ENCODE assay signal across 14 cellular contexts in the genomic region with DNA sequence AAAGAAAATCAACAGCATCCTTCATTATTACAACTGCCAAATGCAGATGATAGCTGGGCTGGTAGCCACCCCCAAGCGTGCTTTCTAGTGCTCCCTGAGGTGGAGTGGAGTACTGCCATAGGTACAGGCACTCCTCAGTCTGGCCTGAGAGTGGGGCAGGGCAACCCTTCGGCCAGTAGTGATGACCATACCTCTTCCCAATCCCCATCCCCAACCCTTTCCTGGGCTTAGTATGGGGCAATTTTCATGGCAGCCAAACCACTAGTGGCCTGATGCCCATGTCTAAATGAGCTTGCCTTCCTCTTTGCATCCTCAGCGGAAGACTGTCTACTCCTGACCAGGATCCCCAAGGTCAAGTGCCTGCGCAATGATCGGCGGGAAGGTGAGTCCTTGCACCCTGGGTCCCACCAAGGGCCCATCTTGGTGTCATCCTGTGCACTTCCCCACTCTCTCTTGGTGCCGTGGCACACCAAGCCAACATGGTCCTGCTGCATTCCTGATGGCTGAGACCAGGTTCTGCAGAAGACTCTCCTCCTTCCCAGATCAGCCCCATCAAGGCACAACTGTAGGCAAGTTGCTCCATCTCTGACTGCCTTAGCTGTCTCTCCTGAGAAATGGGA.
DNase-seq lines count a peak whose midpoint lies in the region; ATAC-seq and TF ChIP-seq lines count a peak whose summit lies in the region.
"Had no signal": no experiment of that assay in that cellular context is flagged by ENCODE, and none has a peak within 500 bp of the region (broad histone marks: within the 10 kb centered on the region; RNA-seq: fewer than 3 reads in every experiment).

No MANE protein-coding gene starts in this region.

- no peaks in the 10 kb centered on the region for H4K20me1 ChIP-seq in smooth muscle cell (ENCODE audit: low read depth)

- H3K4me3 Mint-ChIP-seq in activated naive CD8-positive, alpha-beta T cell treated with anti-CD3 and anti-CD28 coated beads, Interleukin-2, amount 10 ng/mL, durations not matched to agents 7 days and 5 days = no peak overlapping the region
- H3K4me3 Mint-ChIP-seq in activated naive CD8-positive, alpha-beta T cell treated with anti-CD3 and anti-CD28 coated beads, Interleukin-2, amount 50 U/mL, for 24 hours = no peak overlapping the region
- H3K4me3 Mint-ChIP-seq: memory B cell had no signal

- H2AFZ ChIP-seq in smooth muscle cell (ENCODE audit: low read depth) = no peak overlapping the region
- H2AFZ ChIP-seq in mesenchymal stem cell (ENCODE audit: low read depth, low read length) = no peak overlapping the region

- H3K4me3 ChIP-seq in fibroblast of the aortic adventitia (ENCODE audit: low read depth, low read length) (no peak overlapping the region), uterus (no peak overlapping the region), smooth muscle cell (no peak overlapping the region), mesenchymal stem cell (ENCODE audit: insufficient read depth in 1 of 2, low read depth in 1 of 2, low read length in 2 of 2) (no peak overlapping the region)
- H3K4me3 ChIP-seq: esophagus squamous epithelium, upper lobe of left lung had no signal

- ATAC-seq in activated naive CD8-positive, alpha-beta T cell treated with anti-CD3 and anti-CD28 coated beads, Interleukin-2, amount 10 ng/mL, durations not matched to agents 7 days and 5 days (ENCODE audit: low read depth) = no peak
- ATAC-seq in activated naive CD8-positive, alpha-beta T cell treated with anti-CD3 and anti-CD28 coated beads, Interleukin-2, amount 50 U/mL, for 24 hours = no peak
- no peak for ATAC-seq in GM19351 (IDR thresholded peaks at IDR 0.05; ENCODE audit: unreplicated experiment)

- no peaks in the 10 kb centered on the region for H3K9me3 Mint-ChIP-seq in activated naive CD8-positive, alpha-beta T cell treated with anti-CD3 and anti-CD28 coated beads, Interleukin-2, amount 10 ng/mL, durations not matched to agents 7 days and 5 days
- no peaks in the 10 kb centered on the region for H3K9me3 Mint-ChIP-seq in activated naive CD8-positive, alpha-beta T cell treated with anti-CD3 and anti-CD28 coated beads, Interleukin-2, amount 50 U/mL, for 24 hours
- H3K9me3 Mint-ChIP-seq: memory B cell had no signal

- TF ChIP-seq POLR2A in uterus (IDR thresholded peaks at IDR 0.05) = no peak

- no peaks in the 10 kb centered on the region for H3K79me2 ChIP-seq in smooth muscle cell (ENCODE audit: low read depth)

- H3K36me3 Mint-ChIP-seq in activated naive CD8-positive, alpha-beta T cell treated with anti-CD3 and anti-CD28 coated beads, Interleukin-2, amount 10 ng/mL, durations not matched to agents 7 days and 5 days = no peaks in the 10 kb centered on the region
- H3K36me3 Mint-ChIP-seq in activated naive CD8-positive, alpha-beta T cell treated with anti-CD3 and anti-CD28 coated beads, Interleukin-2, amount 50 U/mL, for 24 hours (ENCODE audit: low read depth) = no peaks in the 10 kb centered on the region
- H3K36me3 Mint-ChIP-seq: memory B cell had no signal

- no peaks in the 10 kb centered on the region for H3K4me1 Mint-ChIP-seq in activated naive CD8-positive, alpha-beta T cell treated with anti-CD3 and anti-CD28 coated beads, Interleukin-2, amount 10 ng/mL, durations not matched to agents 7 days and 5 days
- H3K4me1 Mint-ChIP-seq in activated naive CD8-positive, alpha-beta T cell treated with anti-CD3 and anti-CD28 coated beads, Interleukin-2, amount 50 U/mL, for 24 hours = no peaks in the 10 kb centered on the region
- H3K4me1 Mint-ChIP-seq: memory B cell had no signal

- H3K14ac ChIP-seq in mesenchymal stem cell (ENCODE audit: low read length in 2 of 2) = no peak overlapping the region

- H3K9ac ChIP-seq in smooth muscle cell (ENCODE audit: low read depth) = no peak overlapping the region
- H3K9ac ChIP-seq in mesenchymal stem cell (ENCODE audit: low read length) = no peak overlapping the region

- no peak overlapping the region for H3K4me2 ChIP-seq in smooth muscle cell
- H3K4me2 ChIP-seq in mesenchymal stem cell (ENCODE audit: low read length, poor library complexity, severe bottlenecking) = no peak overlapping the region

- no peak overlapping the region for H2BK120ac ChIP-seq in mesenchymal stem cell (ENCODE audit: low read depth, low read length)

- peaks cover 4% of the 10 kb centered on the region for H3K27me3 Mint-ChIP-seq in activated naive CD8-positive, alpha-beta T cell treated with anti-CD3 and anti-CD28 coated beads, Interleukin-2, amount 10 ng/mL, durations not matched to agents 7 days and 5 days
- no peaks in the 10 kb centered on the region for H3K27me3 Mint-ChIP-seq in activated naive CD8-positive, alpha-beta T cell treated with anti-CD3 and anti-CD28 coated beads, Interleukin-2, amount 50 U/mL, for 24 hours

- no peaks in the 10 kb centered on the region for H3K9me3 ChIP-seq in uterus
- H3K9me3 ChIP-seq in smooth muscle cell (replicated peaks; ENCODE audit: low read depth) = no peaks in the 10 kb centered on the region
- H3K9me3 ChIP-seq in mesenchymal stem cell (ENCODE audit: control insufficient read depth, low read length) = no peaks in the 10 kb centered on the region
- H3K9me3 ChIP-seq: esophagus squamous epithelium, upper lobe of left lung had no signal

- H3K4ac ChIP-seq in mesenchymal stem cell (ENCODE audit: low read depth in 1 of 2, low read length in 2 of 2) = no peak overlapping the region

- peak; percentile 14 for DNase-seq in activated naive CD8-positive, alpha-beta T cell treated with anti-CD3 and anti-CD28 coated beads, Interleukin-2, amount 10 ng/mL, durations not matched to agents 7 days and 5 days
- DNase-seq in activated naive CD8-positive, alpha-beta T cell treated with anti-CD3 and anti-CD28 coated beads, Interleukin-2, amount 50 U/mL, for 24 hours = no peak
- DNase-seq in OCI-M1 (lab: John Stamatoyannopoulos, UW) = peak; percentile 5
- no peak for DNase-seq in fibroblast of the aortic adventitia (ENCODE audit: low read depth)
- DNase-seq in uterus = peak; percentile 5 to 7
- DNase-seq in smooth muscle cell (lab: John Stamatoyannopoulos, UW; ENCODE audit: unreplicated experiment) = no peak
- no peak for DNase-seq in mesenchymal stem cell
- DNase-seq: DMS79, esophagus squamous epithelium, NCI-H1417 treated with DMSO at 0.1 percent for 48 hours, SHP77, upper lobe of left lung had no signal

- no peaks in the 10 kb centered on the region for H3K27me3 ChIP-seq in uterus
- H3K27me3 ChIP-seq in smooth muscle cell (ENCODE audit: low read depth) = no peaks in the 10 kb centered on the region
- H3K27me3 ChIP-seq in mesenchymal stem cell (ENCODE audit: control insufficient read depth in 1 of 2, insufficient read depth in 1 of 2, low read length in 2 of 2) = peaks cover 0 to 25% of the 10 kb centered on the region in 2 experiments
- H3K27me3 ChIP-seq: upper lobe of left lung had no signal

- no peak overlapping the region for H2BK12ac ChIP-seq in mesenchymal stem cell (ENCODE audit: low read length in 2 of 2)

- H2BK5ac ChIP-seq in mesenchymal stem cell (ENCODE audit: low read depth, low read length, poor library complexity, severe bottlenecking) = no peak overlapping the region

- H2AK5ac ChIP-seq in mesenchymal stem cell (ENCODE audit: low read length, severe bottlenecking) = no peak overlapping the region

- TF ChIP-seq CTCF in fibroblast of the aortic adventitia (IDR thresholded peaks at IDR 0.05; ENCODE audit: insufficient read depth, low read length) (peak; percentile 12), uterus (IDR thresholded peaks at IDR 0.05) (no peak), smooth muscle cell (IDR thresholded peaks at IDR 0.05; ENCODE audit: borderline replicate concordance, insufficient read depth, poor library complexity, severe bottlenecking) (no peak)

- H3K36me3 ChIP-seq in uterus = no peaks in the 10 kb centered on the region
- H3K36me3 ChIP-seq in smooth muscle cell (ENCODE audit: low read depth) = no peaks in the 10 kb centered on the region
- H3K36me3 ChIP-seq in mesenchymal stem cell (ENCODE audit: control insufficient read depth in 1 of 2, insufficient read depth in 2 of 2, low read depth in 1 of 2, low read length in 2 of 2) = peaks cover 3 to 15% of the 10 kb centered on the region in 2 experiments
- H3K36me3 ChIP-seq: esophagus squamous epithelium, upper lobe of left lung had no signal

- H3K27ac Mint-ChIP-seq in activated naive CD8-positive, alpha-beta T cell treated with anti-CD3 and anti-CD28 coated beads, Interleukin-2, amount 10 ng/mL, durations not matched to agents 7 days and 5 days = no peak overlapping the region
- H3K27ac Mint-ChIP-seq in activated naive CD8-positive, alpha-beta T cell treated with anti-CD3 and anti-CD28 coated beads, Interleukin-2, amount 50 U/mL, for 24 hours = no peak overlapping the region
- H3K27ac Mint-ChIP-seq: memory B cell had no signal

- WGBS in smooth muscle cell (ENCODE audit: low lambda C conversion rate) = 89% methylated on average over 7 of the region's 7 CpGs
- WGBS in mesenchymal stem cell = 96% methylated on average over 7 of the region's 7 CpGs

- no peak overlapping the region for H3K23ac ChIP-seq in mesenchymal stem cell (ENCODE audit: low read length in 2 of 2)

- no peak overlapping the region for H3K18ac ChIP-seq in mesenchymal stem cell (ENCODE audit: low read depth in 1 of 2, low read length in 2 of 2)

- H3F3A ChIP-seq in smooth muscle cell (ENCODE audit: low read depth) = no peaks in the 10 kb centered on the region

- H3K79me1 ChIP-seq in mesenchymal stem cell (replicated peaks; ENCODE audit: low read length, poor library complexity, severe bottlenecking) = no peaks in the 10 kb centered on the region

- H4K91ac ChIP-seq in mesenchymal stem cell (ENCODE audit: low read length) = no peak overlapping the region

- no peaks in the 10 kb centered on the region for H3K4me1 ChIP-seq in uterus
- no peaks in the 10 kb centered on the region for H3K4me1 ChIP-seq in smooth muscle cell (ENCODE audit: low read depth)
- no peaks in the 10 kb centered on the region for H3K4me1 ChIP-seq in mesenchymal stem cell (ENCODE audit: control insufficient read depth, insufficient read depth, low read depth, low read length)
- H3K4me1 ChIP-seq: upper lobe of left lung had no signal

- intact Hi-C loops in uterus (cut with DNase I; ENCODE audit: low total_unique reads) = no loop called here

- H3K27ac ChIP-seq in uterus = no peak overlapping the region
- no peak overlapping the region for H3K27ac ChIP-seq in smooth muscle cell (ENCODE audit: low read depth)
- no peak overlapping the region for H3K27ac ChIP-seq in mesenchymal stem cell (ENCODE audit: low read length, poor library complexity, severe bottlenecking)
- H3K27ac ChIP-seq: esophagus squamous epithelium, upper lobe of left lung had no signal

- POLR2A ChIA-PET in activated naive CD8-positive, alpha-beta T cell treated with anti-CD3 and anti-CD28 coated beads, Interleukin-2, amount 10 ng/mL, durations not matched to agents 7 days and 5 days (lab: Charles Lee) = no interaction called here

- H2BK15ac ChIP-seq in mesenchymal stem cell (ENCODE audit: low read depth, poor library complexity, severe bottlenecking) = no peak overlapping the region

- H4K8ac ChIP-seq in mesenchymal stem cell (ENCODE audit: low read length) = no peak overlapping the region

Comparison
In these comparisons a context has a peak if more than half of its experiments do, and no peak if none do; other contexts are left out.
1. DNase-seq: peak in activated naive CD8-positive, alpha-beta T cell treated with anti-CD3 and anti-CD28 coated beads, Interleukin-2, amount 10 ng/mL, durations not matched to agents 7 days and 5 days (single experiment), OCI-M1 (single experiment) and uterus (2 of 2); none in activated naive CD8-positive, alpha-beta T cell treated with anti-CD3 and anti-CD28 coated beads, Interleukin-2, amount 50 U/mL, for 24 hours (single experiment), fibroblast of the aortic adventitia (single experiment), smooth muscle cell (single experiment) and mesenchymal stem cell (single experiment).